8 cellular contexts compared by ENCODE assay signal in genomic region chr12:53049582-53050318, GRCh38. TPM values are rescaled to one million over a fixed set of nuclear protein-coding genes. Genes with fewer than 3 reads are reported as not detected.
DNase-seq lines count a peak whose midpoint lies in the region; ATAC-seq and TF ChIP-seq lines count a peak whose summit lies in the region.

Gene TNS2, plus strand, starts transcription at chr12:53050065. Its CDS starts 121 bp downstream, at chr12:53050186.

- peak within 1 kb of the TSS; percentile 66 for H3K4me3 ChIP-seq in MG63

- no peaks in the 10 kb centered on the region for H3K27me3 ChIP-seq in CD4-positive, alpha-beta T cell (ENCODE audit: control insufficient read depth, insufficient read depth, low read length)
- no peaks in the 10 kb centered on the region for H3K27me3 ChIP-seq in MG63

- peaks cover 20% of the 10 kb centered on the region for H3K36me3 ChIP-seq in MG63

- no peaks in the 10 kb centered on the region for H3K9me3 Mint-ChIP-seq in CD4-positive, alpha-beta T cell
- H3K9me3 Mint-ChIP-seq in chondrocyte (ENCODE audit: low read depth): no peaks in the 10 kb centered on the region
- no peaks in the 10 kb centered on the region for H3K9me3 Mint-ChIP-seq in stimulated activated effector memory CD8-positive, alpha-beta T cell treated with anti-CD3 and anti-CD28 coated beads, Interleukin-12 subunit alpha, Interleukin-12 subunit beta, amount 100 ng/mL, for 72 hours

- no peak for DNase-seq in CD4-positive, alpha-beta T cell
- DNase-seq in MG63 (peak; percentile 87), chondrocyte (ENCODE audit: low spot score) (peak; percentile 92), kidney glomerular epithelial cell (lab: John Stamatoyannopoulos, UW) (peak; percentile 14), NOMO-1 (lab: John Stamatoyannopoulos, UW; ENCODE audit: unreplicated experiment in 2 of 2) (no peak)
- no peak for DNase-seq in stimulated activated effector memory CD8-positive, alpha-beta T cell treated with anti-CD3 and anti-CD28 coated beads, Interleukin-12 subunit alpha, Interleukin-12 subunit beta, amount 100 ng/mL, for 72 hours (ENCODE audit: low spot score in 2 of 2)
- no peak for DNase-seq in stimulated activated CD4-positive, alpha-beta T cell treated with anti-CD3 and anti-CD28 coated beads, Interleukin-12 subunit alpha, Interleukin-12 subunit beta, amount 100 ng/mL, for 4 hours

- peak within 1 kb of the TSS; percentile 48 for H3K4me3 Mint-ChIP-seq in CD4-positive, alpha-beta T cell
- peak within 1 kb of the TSS; percentile 88 for H3K4me3 Mint-ChIP-seq in chondrocyte (ENCODE audit: unreplicated experiment)
- no peak within 1 kb of the TSS for H3K4me3 Mint-ChIP-seq in stimulated activated effector memory CD8-positive, alpha-beta T cell treated with anti-CD3 and anti-CD28 coated beads, Interleukin-12 subunit alpha, Interleukin-12 subunit beta, amount 100 ng/mL, for 72 hours

- CTCF ChIA-PET in CD4-positive, alpha-beta T cell (lab: Charles Lee): no interaction called here

- H3K27me3 Mint-ChIP-seq in CD4-positive, alpha-beta T cell: no peaks in the 10 kb centered on the region
- no peaks in the 10 kb centered on the region for H3K27me3 Mint-ChIP-seq in chondrocyte (ENCODE audit: low read depth)

- ATAC-seq in CD4-positive, alpha-beta T cell (ENCODE audit: poor library complexity): no peak
- ATAC-seq in stimulated activated effector memory CD8-positive, alpha-beta T cell treated with anti-CD3 and anti-CD28 coated beads, Interleukin-12 subunit alpha, Interleukin-12 subunit beta, amount 100 ng/mL, for 72 hours: no peak
- no peak for ATAC-seq in HG03442 (IDR thresholded peaks at IDR 0.05; ENCODE audit: unreplicated experiment)

- H3K4me1 Mint-ChIP-seq in CD4-positive, alpha-beta T cell (ENCODE audit: low read depth): peaks cover 32% of the 10 kb centered on the region
- H3K4me1 Mint-ChIP-seq in chondrocyte (ENCODE audit: low read depth): peaks cover 85% of the 10 kb centered on the region
- peaks cover 63% of the 10 kb centered on the region for H3K4me1 Mint-ChIP-seq in stimulated activated effector memory CD8-positive, alpha-beta T cell treated with anti-CD3 and anti-CD28 coated beads, Interleukin-12 subunit alpha, Interleukin-12 subunit beta, amount 100 ng/mL, for 72 hours

- no peak within 1 kb of the TSS for H3K27ac ChIP-seq in CD4-positive, alpha-beta T cell (ENCODE audit: low read depth, low read length)

- POLR2A ChIA-PET in CD4-positive, alpha-beta T cell (lab: Charles Lee): no interaction called here

- intact Hi-C loops in CD4-positive, alpha-beta T cell (cut with DNase I, micrococcal nuclease): loop anchor here in 1 of 2 experiments (5.0 kb wide), 2 partner anchors 42 to 578 kb away; partner anchors contain the start of genes ATF7 and EIF4B

- H3K27ac Mint-ChIP-seq in CD4-positive, alpha-beta T cell: peak within 1 kb of the TSS; percentile 53
- H3K27ac Mint-ChIP-seq in chondrocyte (ENCODE audit: unreplicated experiment): peak within 1 kb of the TSS; percentile 99
- H3K27ac Mint-ChIP-seq in stimulated activated effector memory CD8-positive, alpha-beta T cell treated with anti-CD3 and anti-CD28 coated beads, Interleukin-12 subunit alpha, Interleukin-12 subunit beta, amount 100 ng/mL, for 72 hours: peak within 1 kb of the TSS; percentile 26

- no peaks in the 10 kb centered on the region for H3K9me3 ChIP-seq in CD4-positive, alpha-beta T cell (ENCODE audit: control insufficient read depth, low read length)
- H3K9me3 ChIP-seq in MG63: no peaks in the 10 kb centered on the region

- peaks cover 5% of the 10 kb centered on the region for H3K36me3 Mint-ChIP-seq in CD4-positive, alpha-beta T cell (ENCODE audit: low read depth)
- peaks cover 4% of the 10 kb centered on the region for H3K36me3 Mint-ChIP-seq in chondrocyte (ENCODE audit: low read depth)
- H3K36me3 Mint-ChIP-seq in stimulated activated effector memory CD8-positive, alpha-beta T cell treated with anti-CD3 and anti-CD28 coated beads, Interleukin-12 subunit alpha, Interleukin-12 subunit beta, amount 100 ng/mL, for 72 hours: peaks cover 19% of the 10 kb centered on the region

- no peak for TF ChIP-seq CTCF in CD4-positive, alpha-beta T cell (IDR thresholded peaks at IDR 0.05)
- TF ChIP-seq CTCF in chondrocyte (IDR thresholded peaks at IDR 0.05): no peak

RNA-seq across cellular contexts. Expression of gene TNS2, which starts in this region (rescaled TPM):
- total RNA-seq in CD4-positive, alpha-beta T cell: 1 to 10 TPM; 2.3 to 3.0 TPM
- 10.8 and 12.4 TPM in 2 replicates for total RNA-seq in MG63 (2014; rRNA removed; shearing (Covaris generic); ENCODE audit: low replicate concordance)
- total RNA-seq in chondrocyte: 104 to 107 TPM (median 105 TPM) in 3 replicates

Comparison
In these comparisons a context has a peak if more than half of its experiments do, and no peak if none do; other contexts are left out.
1. DNase-seq: peak in MG63 (single experiment), chondrocyte (single experiment) and kidney glomerular epithelial cell (single experiment); none in CD4-positive, alpha-beta T cell (0 of 10), stimulated activated effector memory CD8-positive, alpha-beta T cell treated with anti-CD3 and anti-CD28 coated beads, Interleukin-12 subunit alpha, Interleukin-12 subunit beta, amount 100 ng/mL, for 72 hours (0 of 2), NOMO-1 (0 of 2) and stimulated activated CD4-positive, alpha-beta T cell treated with anti-CD3 and anti-CD28 coated beads, Interleukin-12 subunit alpha, Interleukin-12 subunit beta, amount 100 ng/mL, for 4 hours (single experiment).
2. H3K27ac Mint-ChIP-seq: peak in every context shown above with its lines; median percentile 99 in chondrocyte; 53 in CD4-positive, alpha-beta T cell; 26 in stimulated activated effector memory CD8-positive, alpha-beta T cell treated with anti-CD3 and anti-CD28 coated beads, Interleukin-12 subunit alpha, Interleukin-12 subunit beta, amount 100 ng/mL, for 72 hours.